Comparison of ENCODE assay signal across 5 cellular contexts in genomic region chr11:74065534-74065933, GRCh38. TPM values are rescaled to one million over a fixed set of nuclear protein-coding genes. Genes with fewer than 3 reads are reported as not detected.
DNase-seq lines count a peak whose midpoint lies in the region; ATAC-seq, FAIRE-seq and TF ChIP-seq lines count a peak whose summit lies in the region.
"Not testable (repeated sequence)": the region's sequence is repeated elsewhere in the genome, so short reads cannot be mapped to it uniquely, and the experiment has no call there.
"Had no signal": no experiment of that assay in that cellular context is flagged by ENCODE, and none has a peak within 500 bp of the region (broad histone marks: within the 10 kb centered on the region; RNA-seq: fewer than 3 reads in every experiment).

No MANE protein-coding gene starts in this region.

- peaks cover 30% of the 10 kb centered on the region for H3F3A ChIP-seq in PC-9 (ENCODE audit: insufficient read depth, low read depth)

- not testable (repeated sequence) for H3K27me3 ChIP-seq in PC-9 (ENCODE audit: insufficient read depth, low read depth); K562 (ENCODE audit: control insufficient read depth in 2 of 2, insufficient read depth in 2 of 2, low read length in 2 of 2)

- H3K9me2 ChIP-seq in PC-9 (ENCODE audit: insufficient read depth): not testable (repeated sequence)

- H3K9ac ChIP-seq in K562 (ENCODE audit: insufficient read depth in 1 of 2, low read depth in 2 of 2, low read length in 2 of 2): not testable (repeated sequence)

- WGBS in K562 (ENCODE audit: insufficient coverage, low coverage, missing lambda C conversion rate): 100% methylated on average over 1 of the region's 3 CpGs

- CTCF ChIA-PET in HEK293 (lab: Yijun Ruan, JAX); PC-9 (lab: Charles Lee); K562 (lab: Yijun Ruan, JAX; ENCODE audit: low intra/inter-chr PET ratio): not testable (repeated sequence)

- not testable (repeated sequence) for H2AFZ ChIP-seq in PC-9; K562 (ENCODE audit: low read depth, low read length)

- H3K9me3 Mint-ChIP-seq in progenitor cell of endocrine pancreas (ENCODE audit: low read depth): not testable (repeated sequence)

- not testable (repeated sequence) for TF ChIP-seq POLR2A in K562 (conservative IDR thresholded peaks at IDR 0.05)

- not testable (repeated sequence) for H3K4me3 ChIP-seq in HEK293 (ENCODE audit: low read depth, low read length); PC-9; K562

- TF ChIP-seq RAD21 in K562 (CRISPR knock-in tag; conservative IDR thresholded peaks at IDR 0.05 in 1 of 2, IDR thresholded peaks at IDR 0.05 in 1 of 2): not testable (repeated sequence)

- not testable (repeated sequence) for DNase-seq in PC-9; K562 (ENCODE audit: extremely low read depth in 1 of 4, low spot score in 3 of 4); progenitor cell of endocrine pancreas (ENCODE audit: low spot score, unreplicated experiment)

- H4K20me1 ChIP-seq in PC-9 (ENCODE audit: insufficient read depth); K562 (replicated peaks; ENCODE audit: control insufficient read depth, insufficient read depth, low read length): not testable (repeated sequence)

- peaks cover 44% of the 10 kb centered on the region for H3K36me3 Mint-ChIP-seq in progenitor cell of endocrine pancreas (ENCODE audit: insufficient read depth)

- not testable (repeated sequence) for BruUV-seq in PC-9 (replicated peaks; lab: Mats Ljungman, UMichigan); K562 (replicated peaks; lab: Mats Ljungman, UMichigan)

- not testable (repeated sequence) for H3K27me3 Mint-ChIP-seq in progenitor cell of endocrine pancreas

- H3K4me3 Mint-ChIP-seq in progenitor cell of endocrine pancreas (ENCODE audit: low read depth): not testable (repeated sequence)

- POLR2A ChIA-PET in HEK293 (lab: Yijun Ruan, JAX); PC-9 (lab: Charles Lee; ENCODE audit: unreplicated experiment); K562 (lab: Yijun Ruan, JAX): not testable (repeated sequence)

- not testable (repeated sequence) for H3K4me2 ChIP-seq in PC-9; K562 (ENCODE audit: insufficient read depth, low read length)

- in situ Hi-C loops in K562 (cut with MboI): not testable (repeated sequence)

- H3K27ac Mint-ChIP-seq in progenitor cell of endocrine pancreas: peak overlapping the region; percentile 69

- intact Hi-C loops in PC-9 (cut with micrococcal nuclease; ENCODE audit: unreplicated experiment): loop anchor here (5.0 kb wide), 1 partner anchor 107 kb away; the partner anchor contains the start of genes C2CD3 and PPME1
- intact Hi-C loops in K562 (cut with micrococcal nuclease): not testable (repeated sequence)

- H3K79me2 ChIP-seq in PC-9 (ENCODE audit: low read depth): peaks cover 12% of the 10 kb centered on the region; the same call in 1 of the 2 replicates
- not testable (repeated sequence) for H3K79me2 ChIP-seq in K562 (ENCODE audit: control insufficient read depth, insufficient read depth, low read length)

- peaks cover 30% of the 10 kb centered on the region for H3K4me1 Mint-ChIP-seq in progenitor cell of endocrine pancreas (ENCODE audit: low read depth)

- TF ChIP-seq EP300 in K562 (IDR thresholded peaks at IDR 0.05; ENCODE audit: low read length): not testable (repeated sequence)

- H3K4me1 ChIP-seq in HEK293 (ENCODE audit: control insufficient read depth, insufficient read depth, low read length); K562 (replicated peaks in 1 of 2; ENCODE audit: control insufficient read depth in 2 of 2, insufficient read depth in 2 of 2, low read length in 2 of 2): not testable (repeated sequence)
- peaks cover 47% of the 10 kb centered on the region for H3K4me1 ChIP-seq in PC-9 (replicated peaks; ENCODE audit: insufficient read depth)

- not testable (repeated sequence) for H3K27ac ChIP-seq in HEK293 (ENCODE audit: extremely low read depth, low read depth, low read length); K562 (ENCODE audit: extremely low read depth, low read depth, low read length)
- H3K27ac ChIP-seq in PC-9: peak overlapping the region; percentile 94; the same call in 1 of the 2 replicates

- not testable (repeated sequence) for H3K9me1 ChIP-seq in K562 (ENCODE audit: control insufficient read depth, insufficient read depth, low read length)

- not testable (repeated sequence) for ATAC-seq in K562

- not testable (repeated sequence) for TF ChIP-seq CTCF in HEK293 (tag by site-specific recombination; IDR thresholded peaks at IDR 0.05); PC-9 (conservative IDR thresholded peaks at IDR 0.05); K562 (IDR thresholded peaks at IDR 0.05 in 2 of 3, conservative IDR thresholded peaks at IDR 0.05 in 1 of 3; ENCODE audit: insufficient read depth in 2 of 3, low read depth in 1 of 3, low read length in 3 of 3); progenitor cell of endocrine pancreas (IDR thresholded peaks at IDR 0.05; ENCODE audit: unreplicated experiment)

- FAIRE-seq in K562 (lab: Jason Lieb, UNC): not testable (repeated sequence)

- H3K9me3 ChIP-seq in HEK293 (ENCODE audit: control insufficient read depth, insufficient read depth, low read depth, low read length); PC-9 (ENCODE audit: insufficient read depth, low read depth); K562 (replicated peaks; ENCODE audit: control insufficient read depth, insufficient read depth, low read depth, low read length): not testable (repeated sequence)

- H3K36me3 ChIP-seq in HEK293 (ENCODE audit: control insufficient read depth in 2 of 2, insufficient read depth in 1 of 2, low read length in 2 of 2); PC-9 (ENCODE audit: low read depth); K562 (ENCODE audit: control insufficient read depth, insufficient read depth, low read length): not testable (repeated sequence)

TF ChIP-seq in HEK293, 187 proteins besides CTCF, POLR2A, EP300 and RAD21:
- TF ChIP-seq ZNF146 (tag by site-specific recombination; IDR thresholded peaks at IDR 0.05) (peak; percentile 79), ZNF580 (tag by site-specific recombination; IDR thresholded peaks at IDR 0.05) (0 out of 2 replicates have a peak, but pooled peaks have one; percentile 23)

TF ChIP-seq in K562, 482 proteins besides CTCF, POLR2A, EP300 and RAD21:
- TF ChIP-seq KDM1A (IDR thresholded peaks at IDR 0.05) (peak in 1 of 2 experiments; percentile 41; a peak in 1 of 4 replicates), BCOR (IDR thresholded peaks at IDR 0.05) (peak; percentile 70)

RNA-seq across cellular contexts. Expression of gene UCP3, which starts 56.6 kb away (rescaled TPM):
- total RNA-seq in PC-9 (2021) (2.0 and 2.4 TPM in 2 replicates), K562 (2014; rRNA removed) (0.05 and 0.94 TPM in 2 replicates), K562 (2014; rRNA removed; fragmentation: Illumina TruSeq; extraction: Trizol) (0.25 and 0.29 TPM in 2 replicates), K562 (2015; rRNA removed; fragmentation: Illumina TruSeq; extraction: Trizol) (0.41 and 0.65 TPM in 2 replicates), K562 (2021) (0.18 and 0.53 TPM in 2 replicates), progenitor cell of endocrine pancreas (4.3 and 5.2 TPM in 2 replicates)
- total RNA-seq in K562 (2011; cell fraction: chromatin; rRNA removed; ENCODE audit: low replicate concordance): 2.3 and 3.3 TPM in 2 replicates
- 2.2 and 3.5 TPM in 2 replicates for total RNA-seq in K562 (2011; cell fraction: nucleolus; rRNA removed)
- 0.84 and 3.1 TPM in 2 replicates for total RNA-seq in K562 (2011; cell fraction: nucleoplasm; rRNA removed)
- polyA plus RNA-seq in K562 (2011; rRNA removed) (0.15 and 0.26 TPM in 2 replicates), K562 (2014; fragmentation: Illumina TruSeq; extraction: Trizol) (0.43 and 0.53 TPM in 2 replicates), K562 (2014; fragmentation: Nextera tagmentation; extraction: Ambion mirVana) (not detected), K562 (2014; rRNA removed) (0.04 and 0.21 TPM in 2 replicates)
- 0.24 and 0.27 TPM in 2 replicates for polyA plus RNA-seq in K562 (2011; cell fraction: cytosol; rRNA removed)
- 1.9 and 2.1 TPM in 2 replicates for polyA plus RNA-seq in K562 (2011; cell fraction: nucleus; rRNA removed)
- 0.46 and 0.66 TPM in 2 replicates for polyA plus RNA-seq in K562 (2012)
- polyA minus RNA-seq in K562 (2011; rRNA and poly(A)+ RNA removed): 0.36 and 0.39 TPM in 2 replicates
- polyA minus RNA-seq in K562 (2011; cell fraction: cytosol; rRNA and poly(A)+ RNA removed): not detected in 2 replicates
- polyA minus RNA-seq in K562 (2011; cell fraction: nucleus; rRNA and poly(A)+ RNA removed): 0.81 and 1.00 TPM in 2 replicates
- polyA plus RNA-seq: CD14-positive monocyte had no signal
